1 cellular context compared by ENCODE assay signal in genomic region chr18:73980289-73980979, GRCh38.
TF ChIP-seq lines count a peak whose summit lies in the region.

No MANE protein-coding gene starts in this region.

TF ChIP-seq in HCT116, 20 proteins besides CTCF, POLR2A, EP300 and RAD21 (continued from another document):
- TF ChIP-seq, protein P1, sequence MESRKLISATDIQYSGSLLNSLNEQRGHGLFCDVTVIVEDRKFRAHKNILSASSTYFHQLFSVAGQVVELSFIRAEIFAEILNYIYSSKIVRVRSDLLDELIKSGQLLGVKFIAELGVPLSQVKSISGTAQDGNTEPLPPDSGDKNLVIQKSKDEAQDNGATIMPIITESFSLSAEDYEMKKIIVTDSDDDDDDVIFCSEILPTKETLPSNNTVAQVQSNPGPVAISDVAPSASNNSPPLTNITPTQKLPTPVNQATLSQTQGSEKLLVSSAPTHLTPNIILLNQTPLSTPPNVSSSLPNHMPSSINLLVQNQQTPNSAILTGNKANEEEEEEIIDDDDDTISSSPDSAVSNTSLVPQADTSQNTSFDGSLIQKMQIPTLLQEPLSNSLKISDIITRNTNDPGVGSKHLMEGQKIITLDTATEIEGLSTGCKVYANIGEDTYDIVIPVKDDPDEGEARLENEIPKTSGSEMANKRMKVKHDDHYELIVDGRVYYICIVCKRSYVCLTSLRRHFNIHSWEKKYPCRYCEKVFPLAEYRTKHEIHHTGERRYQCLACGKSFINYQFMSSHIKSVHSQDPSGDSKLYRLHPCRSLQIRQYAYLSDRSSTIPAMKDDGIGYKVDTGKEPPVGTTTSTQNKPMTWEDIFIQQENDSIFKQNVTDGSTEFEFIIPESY (IDR thresholded peaks at IDR 0.05; ENCODE audit: extremely low read depth, insufficient replicate concordance, low read length), result no peak
- TF ChIP-seq ZNF274 (IDR thresholded peaks at IDR 0.05; ENCODE audit: low read depth, low read length) (no peak), TCF7L2 (IDR thresholded peaks at IDR 0.05; ENCODE audit: borderline replicate concordance, extremely low read depth, insufficient read depth, insufficient read length) (no peak), CBX3 (IDR thresholded peaks at IDR 0.05; ENCODE audit: low read depth) (no peak)
